13 cellular contexts compared by ENCODE assay signal in genomic region chr4:76611164-76611563, GRCh38.
DNase-seq lines count a peak whose midpoint lies in the region; ATAC-seq and TF ChIP-seq lines count a peak whose summit lies in the region.
"Had no signal": no experiment of that assay in that cellular context is flagged by ENCODE, and none has a peak within 500 bp of the region (broad histone marks: within the 10 kb centered on the region; RNA-seq: fewer than 3 reads in every experiment).

No MANE protein-coding gene starts in this region.

- H3K36me3 Mint-ChIP-seq in WTC11 = no peaks in the 10 kb centered on the region

- H4K20me1 ChIP-seq in BLaER1 treated with 17β-estradiol and CSF1 and Interleukin-3, amounts not matched to agents 10 nM and 100 nM = no peaks in the 10 kb centered on the region

- peaks cover 6% of the 10 kb centered on the region; the same call in 1 of the 2 replicates for H3K27me3 Mint-ChIP-seq in WTC11 (ENCODE audit: low read depth)

- no peak overlapping the region; the same call in 1 of the 2 replicates for H3K4me3 Mint-ChIP-seq in WTC11

- H3K4me1 Mint-ChIP-seq in WTC11 = peaks cover 67% of the 10 kb centered on the region

- DNase-seq in WTC11 (ENCODE audit: low spot score) (no peak), foreskin fibroblast (no peak), NCI-H1105 (lab: John Stamatoyannopoulos, UW) (no peak), COLO668 (lab: John Stamatoyannopoulos, UW; ENCODE audit: unreplicated experiment) (no peak)
- DNase-seq: BE2C, NCI-H1694, nucleus accumbens, T-helper 9 cell had no signal

- TF ChIP-seq CTCF in WTC11 (IDR thresholded peaks at IDR 0.05) = no peak
- peak in 1 of 4 experiments; percentile 56 for TF ChIP-seq CTCF in gastroesophageal sphincter (IDR thresholded peaks at IDR 0.05)
- TF ChIP-seq CTCF in parathyroid adenoma (IDR thresholded peaks at IDR 0.05) = no peak
- no peak for TF ChIP-seq CTCF in foreskin fibroblast (IDR thresholded peaks at IDR 0.05; ENCODE audit: low read depth, low read length)

- H3K4me3 ChIP-seq in BLaER1 treated with 17β-estradiol and CSF1 and Interleukin-3, amounts not matched to agents 10 nM and 100 nM = no peak overlapping the region
- H3K4me3 ChIP-seq in gastroesophageal sphincter = peak overlapping the region; percentile 25 to 27
- H3K4me3 ChIP-seq in parathyroid adenoma (ENCODE audit: low read depth, low read length) = no peak overlapping the region
- no peak overlapping the region for H3K4me3 ChIP-seq in foreskin fibroblast (ENCODE audit: low read depth in 1 of 2, low read length in 2 of 2)
- H3K4me3 ChIP-seq: cardiac muscle cell had no signal

- 6 to 17% methylated on average over 6 of the region's 6 CpGs for WGBS in gastroesophageal sphincter (ENCODE audit: low coverage in 1 of 2), 2 donors

- H3K27ac ChIP-seq in BLaER1 treated with 17β-estradiol and CSF1 and Interleukin-3, amounts not matched to agents 10 nM and 100 nM = peak overlapping the region in 8 of 11 experiments; percentile 6 to 99 (median 95); a peak in 8 of 22 replicates
- H3K27ac ChIP-seq in gastroesophageal sphincter (peak overlapping the region; percentile 72 to 97 (median 82)), parathyroid adenoma (peak overlapping the region; percentile 49)
- H3K27ac ChIP-seq: cardiac muscle cell had no signal

- TF ChIP-seq POLR2A in gastroesophageal sphincter (IDR thresholded peaks at IDR 0.05) = no peak

- no peaks in the 10 kb centered on the region for H3K27me3 ChIP-seq in BLaER1 treated with 17β-estradiol and CSF1 and Interleukin-3, amounts not matched to agents 10 nM and 100 nM
- H3K27me3 ChIP-seq in gastroesophageal sphincter (no peaks in the 10 kb centered on the region), parathyroid adenoma (ENCODE audit: control insufficient read depth, insufficient read depth, low read length) (no peaks in the 10 kb centered on the region)
- H3K27me3 ChIP-seq: BE2C had no signal

- H3K4me1 ChIP-seq in BLaER1 treated with 17β-estradiol and CSF1 and Interleukin-3, amounts not matched to agents 10 nM and 100 nM = peaks cover 23 to 70% (median 53%) of the 10 kb centered on the region in 10 experiments
- peaks cover 3 to 69% (median 5%) of the 10 kb centered on the region in 3 donors for H3K4me1 ChIP-seq in gastroesophageal sphincter
- peaks cover 4% of the 10 kb centered on the region for H3K4me1 ChIP-seq in parathyroid adenoma
- H3K4me1 ChIP-seq: BE2C had no signal

- no peaks in the 10 kb centered on the region for H3K79me2 ChIP-seq in parathyroid adenoma

- POLR2A ChIA-PET in WTC11 (lab: Charles Lee) = interaction anchor here (0.7 kb wide), 1 partner anchor 83 kb away, joined by 3 read pairs; no protein-coding TSS in a partner anchor

- CTCF ChIA-PET in WTC11 (lab: Charles Lee) = interaction anchor here (0.7 to 1.4 kb wide), 2 partner anchors 16 to 25 kb away, joined by 4 read pairs; no protein-coding TSS in a partner anchor

- no peaks in the 10 kb centered on the region for H3K9me3 Mint-ChIP-seq in WTC11

- H3K27ac Mint-ChIP-seq in WTC11 = peak overlapping the region; percentile 89

- H3K36me3 ChIP-seq in BLaER1 treated with 17β-estradiol and CSF1 and Interleukin-3, amounts not matched to agents 10 nM and 100 nM = no peaks in the 10 kb centered on the region; a peak in 1 of 22 replicates
- no peaks in the 10 kb centered on the region for H3K36me3 ChIP-seq in gastroesophageal sphincter
- H3K36me3 ChIP-seq in parathyroid adenoma (ENCODE audit: control insufficient read depth, insufficient read depth, low read length) = no peaks in the 10 kb centered on the region
- H3K36me3 ChIP-seq: BE2C, cardiac muscle cell had no signal

- no peak overlapping the region for H3K9ac ChIP-seq in BLaER1 treated with 17β-estradiol and CSF1 and Interleukin-3, amounts not matched to agents 10 nM and 100 nM
- H3K9ac ChIP-seq in parathyroid adenoma = no peak overlapping the region

- ATAC-seq in WTC11 (peak; percentile 8; the same call in 1 of the 2 replicates), gastroesophageal sphincter (peak; percentile 28), GM19023 (IDR thresholded peaks at IDR 0.05; ENCODE audit: unreplicated experiment) (no peak)

- TF ChIP-seq EP300 in gastroesophageal sphincter (IDR thresholded peaks at IDR 0.05) = no peak

- peak overlapping the region in 7 of 11 experiments; percentile 22 to 87 (median 75); a peak in 9 of 22 replicates for H3K4me2 ChIP-seq in BLaER1 treated with 17β-estradiol and CSF1 and Interleukin-3, amounts not matched to agents 10 nM and 100 nM
- no peak overlapping the region for H3K4me2 ChIP-seq in parathyroid adenoma (ENCODE audit: low read length)

- H2AFZ ChIP-seq in parathyroid adenoma = peak overlapping the region; percentile 38

- H3K9me3 ChIP-seq in BLaER1 treated with 17β-estradiol and CSF1 and Interleukin-3, amounts not matched to agents 10 nM and 100 nM (replicated peaks in 1 of 11) = peaks cover 0 to 27% (median 13%) of the 10 kb centered on the region in 11 experiments; a peak in 11 of 22 replicates
- H3K9me3 ChIP-seq in gastroesophageal sphincter (no peaks in the 10 kb centered on the region), parathyroid adenoma (ENCODE audit: control insufficient read depth, low read length) (no peaks in the 10 kb centered on the region)
- H3K9me3 ChIP-seq: BE2C had no signal

TF ChIP-seq in WTC11, 78 proteins besides CTCF, POLR2A, EP300 and RAD21 (continues in another document):
- no peak for TF ChIP-seq RORB (CRISPR knock-in tag; IDR thresholded peaks at IDR 0.05)
- no peak for TF ChIP-seq NFE2L1 (CRISPR knock-in tag; IDR thresholded peaks at IDR 0.05)
- no peak for TF ChIP-seq SOX15 (CRISPR knock-in tag; IDR thresholded peaks at IDR 0.05)
- no peak for TF ChIP-seq CREB1 (CRISPR knock-in tag; IDR thresholded peaks at IDR 0.05)
- TF ChIP-seq MAX (CRISPR knock-in tag; IDR thresholded peaks at IDR 0.05) = no peak
- no peak for TF ChIP-seq ELF4 (CRISPR knock-in tag; IDR thresholded peaks at IDR 0.05; ENCODE audit: low read depth)
- TF ChIP-seq MLX (CRISPR knock-in tag; IDR thresholded peaks at IDR 0.05) = no peak
- TF ChIP-seq NR1H2 (CRISPR knock-in tag; IDR thresholded peaks at IDR 0.05) = no peak
- TF ChIP-seq CDX4 (CRISPR knock-in tag; IDR thresholded peaks at IDR 0.05; ENCODE audit: borderline replicate concordance) = no peak
- TF ChIP-seq TCF7 (CRISPR knock-in tag; IDR thresholded peaks at IDR 0.05; ENCODE audit: low read depth) = no peak
- TF ChIP-seq PREB (CRISPR knock-in tag; IDR thresholded peaks at IDR 0.05; ENCODE audit: borderline replicate concordance) = no peak
- no peak for TF ChIP-seq ZNF396 (CRISPR knock-in tag; IDR thresholded peaks at IDR 0.05; ENCODE audit: borderline replicate concordance)
- no peak for TF ChIP-seq E2F4 (CRISPR knock-in tag; IDR thresholded peaks at IDR 0.05; ENCODE audit: borderline replicate concordance, low read depth)
- no peak for TF ChIP-seq HMGXB4 (CRISPR knock-in tag; IDR thresholded peaks at IDR 0.05)
- no peak for TF ChIP-seq ZNF121 (CRISPR knock-in tag; IDR thresholded peaks at IDR 0.05)
- TF ChIP-seq CREM (CRISPR knock-in tag; IDR thresholded peaks at IDR 0.05) = no peak
- no peak for TF ChIP-seq FOXJ3 (CRISPR knock-in tag; IDR thresholded peaks at IDR 0.05; ENCODE audit: borderline replicate concordance)

Comparison
In these comparisons a context has a peak if more than half of its experiments do, and no peak if none do; other contexts are left out.
1. H3K4me3 ChIP-seq: peak in gastroesophageal sphincter (2 of 2); none in BLaER1 treated with 17β-estradiol and CSF1 and Interleukin-3, amounts not matched to agents 10 nM and 100 nM (0 of 10), parathyroid adenoma (single experiment) and foreskin fibroblast (0 of 2).
2. Peak in every context shown above with its lines, with median percentiles within 50 percentile points of each other: H3K27ac ChIP-seq.